ENCODE assay signal across 9 cellular contexts in the genomic region with DNA sequence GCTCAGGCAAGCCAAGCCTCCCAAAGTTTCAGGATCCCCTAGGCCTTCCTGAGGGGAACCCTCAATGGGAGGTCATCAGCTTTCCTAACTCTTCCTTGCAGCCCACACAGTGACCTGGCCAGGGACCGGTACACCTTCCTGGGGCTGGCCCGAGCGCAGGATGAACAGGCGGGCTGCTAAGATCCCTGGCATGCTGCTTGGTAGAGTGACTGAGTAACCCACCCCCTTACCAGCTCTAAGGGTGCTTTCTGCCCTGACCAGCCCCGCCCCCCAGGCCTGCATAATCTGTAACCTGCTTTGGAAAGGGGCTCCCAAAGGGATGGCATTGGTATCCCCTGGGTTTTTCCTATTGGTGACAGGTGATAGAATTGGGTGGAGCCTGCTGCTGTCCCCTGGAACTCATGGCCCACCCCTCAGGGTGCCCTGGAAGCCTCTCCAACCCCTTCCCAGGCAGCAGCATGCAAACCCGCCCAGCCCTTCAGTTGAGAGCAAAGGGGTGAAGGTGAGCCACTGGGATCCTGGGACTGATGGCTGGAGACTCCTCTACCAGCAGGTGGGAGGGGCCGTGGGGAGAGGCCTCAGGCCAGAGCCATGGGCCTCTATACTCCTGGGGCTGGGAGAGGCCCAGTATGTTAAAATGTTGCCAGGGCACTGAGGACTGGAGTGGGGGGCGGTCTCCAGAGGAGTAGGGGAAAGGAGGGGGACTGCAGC. TPM values are rescaled to one million over a fixed set of nuclear protein-coding genes. Genes with fewer than 3 reads are reported as not detected.
DNase-seq lines count a peak whose midpoint lies in the region; ATAC-seq and TF ChIP-seq lines count a peak whose summit lies in the region.
"Had no signal": no experiment of that assay in that cellular context is flagged by ENCODE, and none has a peak within 500 bp of the region (broad histone marks: within the 10 kb centered on the region; RNA-seq: fewer than 3 reads in every experiment).

No MANE protein-coding gene starts in this region.

- no peak for TF ChIP-seq RAD21 in SK-N-SH (IDR thresholded peaks at IDR 0.05; ENCODE audit: low read length)

- no peaks in the 10 kb centered on the region for H3K9me2 ChIP-seq in SK-N-SH

- no peaks in the 10 kb centered on the region for H3K27me3 ChIP-seq in SK-N-SH (ENCODE audit: insufficient read depth)
- no peaks in the 10 kb centered on the region for H3K27me3 ChIP-seq in mucosa of stomach (ENCODE audit: control insufficient read depth, insufficient read depth, low read length)
- no peaks in the 10 kb centered on the region for H3K27me3 ChIP-seq in upper lobe of left lung

- no peak overlapping the region for H3K9ac ChIP-seq in SK-N-SH
- H3K9ac ChIP-seq in mucosa of stomach (ENCODE audit: low read length), result peak overlapping the region; percentile 53

- POLR2A ChIA-PET in SK-N-SH (lab: Yijun Ruan, JAX), result interaction anchor here (0.6 to 1.3 kb wide), 4 partner anchors 12 to 228 kb away, joined by 3 to 4 read pairs (median 4); a partner anchor contains a TSS

- TF ChIP-seq CTCF in SK-N-SH (IDR thresholded peaks at IDR 0.05), result no peak
- TF ChIP-seq CTCF in epithelial cell of proximal tubule (conservative IDR thresholded peaks at IDR 0.05; ENCODE audit: low read depth, low read length), result no peak
- TF ChIP-seq CTCF in upper lobe of left lung (IDR thresholded peaks at IDR 0.05), result no peak

- H3K36me3 ChIP-seq in SK-N-SH (replicated peaks in 1 of 2; ENCODE audit: control insufficient read depth in 1 of 2, insufficient read depth in 2 of 2, low read length in 1 of 2) (no peaks in the 10 kb centered on the region), mucosa of stomach (ENCODE audit: control insufficient read depth, insufficient read depth, low read length) (no peaks in the 10 kb centered on the region), upper lobe of left lung (no peaks in the 10 kb centered on the region)

- WGBS in SK-N-SH (ENCODE audit: low lambda C conversion rate), result 94% methylated on average over 4 of the region's 8 CpGs
- 94 to 100% methylated on average over 2 to 7 of the region's 8 CpGs for WGBS in upper lobe of left lung, 2 donors

- H3K27ac ChIP-seq in SK-N-SH (ENCODE audit: low read depth in 2 of 2, low read length in 1 of 2), result no peak overlapping the region
- peak overlapping the region; percentile 57 to 82 (median 78) for H3K27ac ChIP-seq in upper lobe of left lung

- H3K4me3 ChIP-seq in SK-N-SH (ENCODE audit: low read depth in 2 of 2, low read length in 1 of 2), result no peak overlapping the region
- peak overlapping the region; percentile 52 for H3K4me3 ChIP-seq in epithelial cell of proximal tubule (ENCODE audit: low read depth, low read length)
- no peak overlapping the region for H3K4me3 ChIP-seq in mucosa of stomach (ENCODE audit: low read length)
- H3K4me3 ChIP-seq in upper lobe of left lung, result peak overlapping the region in 3 of 4 donors; percentile 49 to 54 (median 50)

- DNase-seq in SK-N-SH (no peak), epithelial cell of proximal tubule (ENCODE audit: low read depth) (no peak), upper lobe of left lung (peak in 1 of 2 donors; percentile 42), posterior vena cava (ENCODE audit: low spot score) (no peak)
- DNase-seq in stimulated activated naive CD4-positive, alpha-beta T cell treated with Interleukin-2 at 50 U/mL for 16 hours (lab: John Stamatoyannopoulos, UW), result no peak

- TF ChIP-seq EP300 in SK-N-SH (IDR thresholded peaks at IDR 0.05; ENCODE audit: borderline replicate concordance in 1 of 2, low read depth in 1 of 2, low read length in 1 of 2) (no peak), upper lobe of left lung (IDR thresholded peaks at IDR 0.05) (no peak)

- peak overlapping the region; percentile 35; the same call in 1 of the 2 replicates for H2AFZ ChIP-seq in SK-N-SH (ENCODE audit: low read depth)

- H3K4me2 ChIP-seq in SK-N-SH, result no peak overlapping the region

- H3K79me2 ChIP-seq in SK-N-SH (ENCODE audit: insufficient read depth), result no peaks in the 10 kb centered on the region

- H3K9me3 ChIP-seq in SK-N-SH, result no peaks in the 10 kb centered on the region
- no peaks in the 10 kb centered on the region for H3K9me3 ChIP-seq in mucosa of stomach (ENCODE audit: control insufficient read depth, low read length)
- H3K9me3 ChIP-seq in upper lobe of left lung, result no peaks in the 10 kb centered on the region

- peaks cover 22% of the 10 kb centered on the region for H3F3A ChIP-seq in SK-N-SH (replicated peaks; ENCODE audit: insufficient read depth)

- ATAC-seq in SK-N-SH treated with all-trans-retinoic acid at 6 μM for 48 hours (no peak), upper lobe of left lung (ENCODE audit: low FRiP score in 2 of 2) (peak in 1 of 2 donors; percentile 28), GM21619 (IDR thresholded peaks at IDR 0.05; ENCODE audit: unreplicated experiment) (no peak)

- H4K20me1 ChIP-seq in SK-N-SH (ENCODE audit: insufficient read depth), result no peaks in the 10 kb centered on the region

- no peak for TF ChIP-seq POLR2A in upper lobe of left lung (IDR thresholded peaks at IDR 0.05)

- CTCF ChIA-PET in SK-N-SH (lab: Yijun Ruan, JAX), result interaction anchor here (1.0 to 2.1 kb wide), 3 partner anchors 19 to 222 kb away, joined by 3 to 12 read pairs (median 3); a partner anchor contains a TSS

- H3K4me1 ChIP-seq in SK-N-SH (ENCODE audit: control insufficient read depth in 1 of 2, insufficient read depth in 2 of 2, low read depth in 1 of 2, low read length in 1 of 2) (peaks cover 12 to 19% of the 10 kb centered on the region in 2 experiments; a peak in 3 of 4 replicates), mucosa of stomach (ENCODE audit: control insufficient read depth, insufficient read depth, low read length) (peaks cover 29% of the 10 kb centered on the region), upper lobe of left lung (peaks cover 0 to 23% (median 17%) of the 10 kb centered on the region in 4 donors)

- intact Hi-C loops in posterior vena cava (cut with DNase I), result no loop called here

TF ChIP-seq in SK-N-SH, 30 proteins besides CTCF, POLR2A, EP300 and RAD21 (continues in another document):
- TF ChIP-seq FOXJ3 (CRISPR knock-in tag; IDR thresholded peaks at IDR 0.05), result no peak
- no peak for TF ChIP-seq RXRA (IDR thresholded peaks at IDR 0.05; ENCODE audit: borderline replicate concordance, low read depth)
- no peak for TF ChIP-seq GATA2 (CRISPR knock-in tag; IDR thresholded peaks at IDR 0.05)
- no peak for TF ChIP-seq FOXM1 (IDR thresholded peaks at IDR 0.05; ENCODE audit: low read depth)
- TF ChIP-seq, protein P1, sequence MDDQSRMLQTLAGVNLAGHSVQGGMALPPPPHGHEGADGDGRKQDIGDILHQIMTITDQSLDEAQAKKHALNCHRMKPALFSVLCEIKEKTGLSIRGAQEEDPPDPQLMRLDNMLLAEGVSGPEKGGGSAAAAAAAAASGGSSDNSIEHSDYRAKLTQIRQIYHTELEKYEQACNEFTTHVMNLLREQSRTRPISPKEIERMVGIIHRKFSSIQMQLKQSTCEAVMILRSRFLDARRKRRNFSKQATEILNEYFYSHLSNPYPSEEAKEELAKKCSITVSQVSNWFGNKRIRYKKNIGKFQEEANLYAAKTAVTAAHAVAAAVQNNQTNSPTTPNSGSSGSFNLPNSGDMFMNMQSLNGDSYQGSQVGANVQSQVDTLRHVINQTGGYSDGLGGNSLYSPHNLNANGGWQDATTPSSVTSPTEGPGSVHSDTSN (IDR thresholded peaks at IDR 0.05), result no peak
- no peak for TF ChIP-seq TAF1 (IDR thresholded peaks at IDR 0.05; ENCODE audit: borderline replicate concordance, low read depth, low read length)
- TF ChIP-seq SIN3A (IDR thresholded peaks at IDR 0.05; ENCODE audit: borderline replicate concordance, low read depth, low read length), result no peak

TF ChIP-seq in SK-N-SH treated with all-trans-retinoic acid at 6 μM for 48 hours, 23 proteins besides CTCF, POLR2A, EP300 and RAD21 (continues in another document):
- TF ChIP-seq ESRRG (CRISPR knock-in tag; IDR thresholded peaks at IDR 0.05) (no peak), OSR1 (CRISPR knock-in tag; IDR thresholded peaks at IDR 0.05) (no peak), ZNF565 (CRISPR knock-in tag; conservative IDR thresholded peaks at IDR 0.05; ENCODE audit: low read depth) (no peak), CSDC2 (CRISPR knock-in tag; IDR thresholded peaks at IDR 0.05) (no peak), ZNF8 (CRISPR knock-in tag; IDR thresholded peaks at IDR 0.05) (no peak), ARNTL (CRISPR knock-in tag; IDR thresholded peaks at IDR 0.05; ENCODE audit: borderline replicate concordance, low read depth) (no peak)
- TF ChIP-seq, protein P2, sequence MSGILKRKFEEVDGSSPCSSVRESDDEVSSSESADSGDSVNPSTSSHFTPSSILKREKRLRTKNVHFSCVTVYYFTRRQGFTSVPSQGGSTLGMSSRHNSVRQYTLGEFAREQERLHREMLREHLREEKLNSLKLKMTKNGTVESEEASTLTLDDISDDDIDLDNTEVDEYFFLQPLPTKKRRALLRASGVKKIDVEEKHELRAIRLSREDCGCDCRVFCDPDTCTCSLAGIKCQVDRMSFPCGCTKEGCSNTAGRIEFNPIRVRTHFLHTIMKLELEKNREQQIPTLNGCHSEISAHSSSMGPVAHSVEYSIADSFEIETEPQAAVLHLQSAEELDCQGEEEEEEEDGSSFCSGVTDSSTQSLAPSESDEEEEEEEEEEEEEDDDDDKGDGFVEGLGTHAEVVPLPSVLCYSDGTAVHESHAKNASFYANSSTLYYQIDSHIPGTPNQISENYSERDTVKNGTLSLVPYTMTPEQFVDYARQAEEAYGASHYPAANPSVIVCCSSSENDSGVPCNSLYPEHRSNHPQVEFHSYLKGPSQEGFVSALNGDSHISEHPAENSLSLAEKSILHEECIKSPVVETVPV (CRISPR knock-in tag; IDR thresholded peaks at IDR 0.05), result no peak

RNA-seq across cellular contexts. Expression of a gene that starts 11.0 kb away (rescaled TPM):
- polyA plus RNA-seq in SK-N-SH (2012; rRNA removed), result 11.2 and 12.0 TPM in 2 replicates
- polyA plus RNA-seq in SK-N-SH (2012; cell fraction: cytosol; rRNA removed), result 5.8 and 7.6 TPM in 2 replicates
- polyA plus RNA-seq in SK-N-SH (2012; cell fraction: nucleus; rRNA removed), result 26.1 and 33.6 TPM in 2 replicates
- 5.4 and 6.1 TPM in 2 replicates for total RNA-seq in epithelial cell of proximal tubule
- total RNA-seq in upper lobe of left lung, result 1 to 10 TPM; 1.4 to 4.7 (median 3.2) TPM
- 10 to 100 TPM; 13.0 to 15.3 TPM for total RNA-seq in posterior vena cava
- polyA plus RNA-seq: naive thymus-derived CD4-positive, alpha-beta T cell had no signal

RNA-seq across cellular contexts. Expression of a gene that starts 12.9 kb away (rescaled TPM):
- 0.08 TPM in 2 replicates for polyA plus RNA-seq in SK-N-SH (2012; rRNA removed)
- 0.09 and 0.10 TPM in 2 replicates for polyA plus RNA-seq in SK-N-SH (2012; cell fraction: cytosol; rRNA removed)
- 0.39 and 0.40 TPM in 2 replicates for polyA plus RNA-seq in SK-N-SH (2012; cell fraction: nucleus; rRNA removed)
- total RNA-seq in epithelial cell of proximal tubule (0.06 and 0.14 TPM in 2 replicates), upper lobe of left lung (1 to 10 TPM in 3 of 6 donors, under 1 TPM in 2, not detected in 1; 0.29 to 3.8 (median 1.1) TPM), posterior vena cava (1 to 10 TPM; 3.8 to 4.6 TPM)

RNA-seq across cellular contexts. Expression of a gene that starts 24.3 kb away (rescaled TPM):
- 6.1 and 7.0 TPM in 2 replicates for polyA plus RNA-seq in SK-N-SH (2012; rRNA removed)
- 5.9 and 6.6 TPM in 2 replicates for polyA plus RNA-seq in SK-N-SH (2012; cell fraction: cytosol; rRNA removed)
- polyA plus RNA-seq in SK-N-SH (2012; cell fraction: nucleus; rRNA removed), result 3.5 and 5.1 TPM in 2 replicates
- 3.5 and 4.5 TPM in 2 replicates for total RNA-seq in epithelial cell of proximal tubule
- 10 to 100 TPM in 1 of 6 donors, 1 to 10 TPM in 5; 4.4 to 18.7 (median 6.7) TPM for total RNA-seq in upper lobe of left lung
- total RNA-seq in posterior vena cava, result 1 to 10 TPM; 4.9 to 7.1 TPM

RNA-seq across cellular contexts. Expression of a gene that starts 24.3 kb away (rescaled TPM):
- 0.35 and 0.57 TPM in 2 replicates for polyA plus RNA-seq in SK-N-SH (2012; rRNA removed)
- polyA plus RNA-seq in SK-N-SH (2012; cell fraction: cytosol; rRNA removed), result 0.28 and 0.30 TPM in 2 replicates
- polyA plus RNA-seq in SK-N-SH (2012; cell fraction: nucleus; rRNA removed), result 0.25 and 0.49 TPM in 2 replicates
- total RNA-seq in epithelial cell of proximal tubule, result not detected in 2 replicates
- 1 to 10 TPM in 4 of 6 donors, under 1 TPM in 2; 0.31 to 7.2 (median 1.9) TPM for total RNA-seq in upper lobe of left lung
- not detected for total RNA-seq in posterior vena cava
- polyA plus RNA-seq: naive thymus-derived CD4-positive, alpha-beta T cell had no signal

Comparison
In these comparisons a context has a peak if more than half of its experiments do, and no peak if none do; other contexts are left out.
1. H3K27ac ChIP-seq: peak in upper lobe of left lung (4 of 4); none in SK-N-SH (0 of 2).
2. H3K4me3 ChIP-seq: peak in epithelial cell of proximal tubule (single experiment) and upper lobe of left lung (3 of 4); none in SK-N-SH (0 of 2) and mucosa of stomach (single experiment).